In the genomic region with DNA sequence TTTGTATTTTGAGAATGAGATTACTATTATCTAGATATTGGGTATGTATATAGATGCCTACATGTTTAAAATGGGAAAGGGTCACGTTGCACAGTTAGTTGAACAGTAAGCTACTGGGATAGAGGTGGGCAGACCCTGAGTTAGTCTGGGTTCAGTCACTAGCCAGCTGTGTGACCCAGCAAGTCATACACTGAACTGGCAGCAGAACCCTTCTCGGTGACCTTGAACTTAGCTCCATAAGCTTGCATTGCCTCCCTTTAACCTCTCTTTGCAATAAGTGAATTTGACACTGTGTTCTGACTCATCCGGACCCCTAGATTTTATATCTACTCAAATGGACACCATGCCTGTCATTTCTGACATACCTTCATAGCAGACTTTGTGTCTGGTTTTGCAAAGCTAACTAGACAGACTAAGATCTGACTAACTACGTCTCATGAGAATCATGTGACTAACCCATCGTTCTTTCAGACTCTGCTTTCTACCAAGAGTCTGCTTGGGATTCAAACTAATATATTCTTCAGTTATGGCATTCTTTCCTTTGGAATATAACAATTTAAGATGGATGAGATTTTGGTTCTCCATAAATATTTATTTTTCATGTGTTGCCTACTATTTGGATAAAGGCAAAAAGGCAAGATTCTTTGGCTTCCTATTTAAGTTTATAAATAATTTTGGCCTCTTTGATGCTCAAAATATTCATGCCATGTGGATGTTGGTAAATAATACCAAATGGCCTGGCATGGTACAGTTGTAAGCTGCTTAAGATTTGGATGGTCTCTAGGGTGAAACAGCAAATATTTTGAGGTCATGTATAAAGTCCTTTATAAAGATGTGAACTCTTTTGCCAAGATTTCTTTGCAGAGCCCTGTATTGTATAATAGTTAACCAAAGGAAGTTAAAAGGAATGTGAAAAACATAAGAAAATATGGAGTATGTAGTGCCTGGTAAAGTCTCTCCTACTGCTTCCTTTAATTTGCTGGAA, we compare ENCODE assay signal across 19 cellular contexts.
"Had no signal": no experiment of that assay in that cellular context is flagged by ENCODE, and none has a peak within 500 bp of the region (broad histone marks: within the 10 kb centered on the region; RNA-seq: fewer than 3 reads in every experiment).

No MANE protein-coding gene starts in this region.

- H3K27ac Mint-ChIP-seq: activated B cell treated with CpG ODN at 0.5 μM for 24 hours; activated naive CD4-positive, alpha-beta T cell treated with anti-CD3 and anti-CD28 coated beads, Interleukin-2, amount 50 U/mL, for 24 hours; activated T-helper 17 cell treated with anti-CD3 and anti-CD28 coated beads, Interleukin-2, amount 50 U/mL, for 72 hours; brain; dendritic cell treated with granulocyte-macrophage colony-stimulating factor and Interleukin-4, amounts not matched to agents 40 ng/mL and 50 ng/mL, for 4 days; effector memory CD8-positive, alpha-beta T cell; immature natural killer cell; nephron progenitor cell; T-helper 17 cell had no signal

- DNase-seq: activated B cell treated with CpG ODN at 0.5 μM for 24 hours; activated CD4-positive, alpha-beta T cell treated with anti-CD3 and anti-CD28 coated beads, Interleukin-2, amount 50 U/mL, for 1 hour; activated T-cell treated with anti-CD3 and anti-CD28 coated beads for 4 hours; effector memory CD8-positive, alpha-beta T cell; glutamatergic neuron; immature natural killer cell; left colon; nephron progenitor cell; stimulated activated CD4-positive, alpha-beta T cell treated with anti-CD3 and anti-CD28 coated beads, Interleukin-4, amount 100 ng/mL, for 1 hour; stimulated activated CD8-positive, alpha-beta memory T cell treated with anti-CD3 and anti-CD28 coated beads, Interleukin-4, amount 100 ng/mL, for 48 hours; stimulated activated naive CD8-positive, alpha-beta T cell treated with anti-CD3 and anti-CD28 coated beads, Interleukin-15, Interleukin-2, amounts not matched to agents 100 U/mL and 50 U/mL, for 24 hours; T-helper 17 cell; upper lobe of left lung had no signal

- H3K27me3 ChIP-seq: suprapubic skin, upper lobe of left lung had no signal

- H3K27me3 Mint-ChIP-seq: brain; dendritic cell treated with granulocyte-macrophage colony-stimulating factor and Interleukin-4, amounts not matched to agents 40 ng/mL and 50 ng/mL, for 4 days had no signal

- H3K4me1 ChIP-seq: suprapubic skin, upper lobe of left lung had no signal

- H3K36me3 Mint-ChIP-seq: activated naive CD4-positive, alpha-beta T cell treated with anti-CD3 and anti-CD28 coated beads, Interleukin-2, amount 50 U/mL, for 24 hours; brain; immature natural killer cell had no signal

- H3K4me3 Mint-ChIP-seq: activated B cell treated with CpG ODN at 0.5 μM for 24 hours; activated naive CD4-positive, alpha-beta T cell treated with anti-CD3 and anti-CD28 coated beads, Interleukin-2, amount 50 U/mL, for 24 hours; activated T-helper 17 cell treated with anti-CD3 and anti-CD28 coated beads, Interleukin-2, amount 50 U/mL, for 72 hours; brain; dendritic cell treated with granulocyte-macrophage colony-stimulating factor and Interleukin-4, amounts not matched to agents 40 ng/mL and 50 ng/mL, for 4 days; effector memory CD8-positive, alpha-beta T cell; immature natural killer cell; nephron progenitor cell; T-helper 17 cell had no signal

- H3K27ac ChIP-seq: epithelial cell of prostate, suprapubic skin, upper lobe of left lung had no signal

- H3K4me3 ChIP-seq: suprapubic skin, upper lobe of left lung had no signal

- ATAC-seq: activated T-helper 17 cell treated with anti-CD3 and anti-CD28 coated beads, Interleukin-2, amount 50 U/mL, for 72 hours; effector memory CD8-positive, alpha-beta T cell; left colon; stimulated activated naive CD8-positive, alpha-beta T cell treated with anti-CD3 and anti-CD28 coated beads, Interleukin-15, Interleukin-2, amounts not matched to agents 100 U/mL and 50 U/mL, for 24 hours; T-helper 17 cell had no signal

- H3K4me1 Mint-ChIP-seq: activated B cell treated with CpG ODN at 0.5 μM for 24 hours; activated naive CD4-positive, alpha-beta T cell treated with anti-CD3 and anti-CD28 coated beads, Interleukin-2, amount 50 U/mL, for 24 hours; activated T-helper 17 cell treated with anti-CD3 and anti-CD28 coated beads, Interleukin-2, amount 50 U/mL, for 72 hours; brain; immature natural killer cell; nephron progenitor cell; T-helper 17 cell had no signal

- H3K9me3 Mint-ChIP-seq: activated B cell treated with CpG ODN at 0.5 μM for 24 hours; activated naive CD4-positive, alpha-beta T cell treated with anti-CD3 and anti-CD28 coated beads, Interleukin-2, amount 50 U/mL, for 24 hours; activated T-helper 17 cell treated with anti-CD3 and anti-CD28 coated beads, Interleukin-2, amount 50 U/mL, for 72 hours; brain; effector memory CD8-positive, alpha-beta T cell; nephron progenitor cell had no signal

- H3K36me3 ChIP-seq: suprapubic skin, upper lobe of left lung had no signal

- H3K9me3 ChIP-seq: suprapubic skin, upper lobe of left lung had no signal
